28 cellular contexts compared by ENCODE assay signal in the genomic region with DNA sequence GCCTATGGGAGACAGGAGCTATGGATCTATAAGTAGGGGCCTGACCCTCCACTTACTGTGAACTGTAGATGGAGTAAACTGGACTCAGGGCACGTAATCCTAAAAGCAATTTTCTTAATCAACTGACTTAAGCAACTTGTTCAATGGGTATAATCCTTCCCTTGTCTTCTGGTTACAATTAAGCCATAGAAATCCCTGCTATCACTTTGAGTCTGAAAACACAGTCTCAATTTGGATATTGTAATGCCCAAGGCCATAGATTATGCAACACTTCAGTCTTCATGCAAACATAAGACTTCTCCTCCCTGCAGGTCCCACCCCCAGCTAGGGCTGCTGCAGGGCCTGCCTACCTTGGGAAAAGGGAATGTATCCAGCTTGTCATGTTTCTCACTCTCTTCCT. TPM values are rescaled to one million over a fixed set of nuclear protein-coding genes. Genes with fewer than 3 reads are reported as not detected.
DNase-seq lines count a peak whose midpoint lies in the region; TF ChIP-seq lines count a peak whose summit lies in the region.
"Had no signal": no experiment of that assay in that cellular context is flagged by ENCODE, and none has a peak within 500 bp of the region (broad histone marks: within the 10 kb centered on the region; RNA-seq: fewer than 3 reads in every experiment).

No MANE protein-coding gene starts in this region.

- H2BK20ac ChIP-seq in H9 (ENCODE audit: low read depth, low read length, poor library complexity, severe bottlenecking), result no peak overlapping the region

- no peaks in the 10 kb centered on the region for H4K20me1 ChIP-seq in H9 (ENCODE audit: control insufficient read depth, insufficient read depth, insufficient read length)

- H4K5ac ChIP-seq in H9 (ENCODE audit: insufficient read length, low read depth, low read length) (no peak overlapping the region), mesendoderm (ENCODE audit: low read length) (no peak overlapping the region)

- no peak overlapping the region for H3K4me3 Mint-ChIP-seq in H9
- H3K4me3 Mint-ChIP-seq: CD14-positive monocyte; CD8-positive, alpha-beta memory T cell had no signal

- H3K4me1 ChIP-seq in H9 (ENCODE audit: insufficient read depth, low read length), result peaks cover 6% of the 10 kb centered on the region; the same call in 1 of the 2 replicates
- peaks cover 16% of the 10 kb centered on the region for H3K4me1 ChIP-seq in mesendoderm (ENCODE audit: control insufficient read depth, low read depth, low read length)
- H3K4me1 ChIP-seq in left ventricle myocardium inferior, result peaks cover 13% of the 10 kb centered on the region
- H3K4me1 ChIP-seq: BE2C had no signal

- H3K9ac ChIP-seq in H9 (ENCODE audit: extremely low read depth, insufficient read length, low read length), result no peak overlapping the region
- H3K9ac ChIP-seq in mesendoderm (ENCODE audit: low read length), result no peak overlapping the region

- no peak overlapping the region for H3K4ac ChIP-seq in H9 (ENCODE audit: low read depth, low read length)
- peak overlapping the region; percentile 97 for H3K4ac ChIP-seq in mesendoderm (ENCODE audit: low read depth, low read length)

- in situ Hi-C loops in SK-MEL-5 (cut with HindIII; ENCODE audit: low pct_unique_long_range_greater_than_20kb, low sequenced_read_pairs), result no loop called here

- no CpG with 5 or more reads among the region's 1 CpG for WGBS in H9 (ENCODE audit: extremely low coverage, insufficient read length, low lambda C conversion rate)
- no CpG with 5 or more reads among the region's 1 CpG for WGBS in mesendoderm (ENCODE audit: extremely low coverage, insufficient coverage, low lambda C conversion rate)

- H3K4me1 Mint-ChIP-seq in H9, result peaks cover 41 to 51% of the 10 kb centered on the region in 2 experiments
- H3K4me1 Mint-ChIP-seq: CD8-positive, alpha-beta memory T cell had no signal

- H3K79me2 ChIP-seq in H9 (ENCODE audit: insufficient read depth, low read length) (no peaks in the 10 kb centered on the region), mesendoderm (ENCODE audit: control insufficient read depth, insufficient read depth, low read length) (no peaks in the 10 kb centered on the region)

- no peak for TF ChIP-seq CTCF in H9 (conservative IDR thresholded peaks at IDR 0.05)
- TF ChIP-seq CTCF in left ventricle myocardium inferior (IDR thresholded peaks at IDR 0.05; ENCODE audit: borderline replicate concordance), result no peak

- no peaks in the 10 kb centered on the region for H3K79me1 ChIP-seq in H9 (ENCODE audit: insufficient read depth, low read depth, low read length, poor library complexity, severe bottlenecking)
- H3K79me1 ChIP-seq in mesendoderm (ENCODE audit: low read length), result no peaks in the 10 kb centered on the region

- no peak overlapping the region for H2BK12ac ChIP-seq in H9 (ENCODE audit: insufficient read length, low read depth, low read length)

- no peaks in the 10 kb centered on the region; the same call in 1 of the 2 replicates for H3K27me3 Mint-ChIP-seq in H9 (ENCODE audit: low read depth)

- no peak overlapping the region for H2BK5ac ChIP-seq in H9 (ENCODE audit: insufficient read length, low read length)
- peak overlapping the region; percentile 87 for H2BK5ac ChIP-seq in mesendoderm (ENCODE audit: low read length)

- peaks cover 10 to 12% of the 10 kb centered on the region in 2 experiments for H3K9me3 Mint-ChIP-seq in H9

- H3K4me2 ChIP-seq in H9 (ENCODE audit: insufficient read depth, insufficient read length, low read length) (no peak overlapping the region), mesendoderm (ENCODE audit: low read length) (no peak overlapping the region)

- H4K8ac ChIP-seq in H9 (replicated peaks; ENCODE audit: insufficient read length, low read depth, low read length) (no peak overlapping the region), mesendoderm (ENCODE audit: low read depth, low read length) (no peak overlapping the region)

- H3K14ac ChIP-seq in H9 (ENCODE audit: insufficient read depth, low read length), result no peak overlapping the region

- H2BK120ac ChIP-seq in H9 (ENCODE audit: low read depth, low read length, poor library complexity, severe bottlenecking) (no peak overlapping the region), mesendoderm (ENCODE audit: low read depth, low read length) (peak overlapping the region; percentile 93)

- no peaks in the 10 kb centered on the region for H3K23me2 ChIP-seq in H9 (ENCODE audit: insufficient read length, low read depth, low read length, poor library complexity, severe bottlenecking)

- H3K9me3 ChIP-seq in H9 (ENCODE audit: control insufficient read depth, low read depth, low read length), result no peaks in the 10 kb centered on the region
- H3K9me3 ChIP-seq in left ventricle myocardium inferior (replicated peaks), result no peaks in the 10 kb centered on the region
- H3K9me3 ChIP-seq: BE2C had no signal

- no peak overlapping the region for H2AK5ac ChIP-seq in H9 (ENCODE audit: insufficient read length, low read length)
- H2AK5ac ChIP-seq in mesendoderm (ENCODE audit: low read length), result peak overlapping the region; percentile 97

- H3K23ac ChIP-seq in H9 (ENCODE audit: insufficient read length, low read depth, low read length) (no peak overlapping the region), mesendoderm (ENCODE audit: low read length) (no peak overlapping the region)

- no peak overlapping the region for H3K56ac ChIP-seq in H9 (ENCODE audit: insufficient read length, low read depth, low read length)
- peak overlapping the region; percentile 74 for H3K56ac ChIP-seq in mesendoderm (ENCODE audit: low read length)

- H2BK15ac ChIP-seq in H9 (ENCODE audit: low read depth, low read length), result no peak overlapping the region
- no peak overlapping the region for H2BK15ac ChIP-seq in mesendoderm (replicated peaks; ENCODE audit: low read depth)

- H3K36me3 Mint-ChIP-seq in H9 (ENCODE audit: insufficient read depth in 1 of 3, low read depth in 3 of 3), result peaks cover 0 to 13% (median 10%) of the 10 kb centered on the region in 3 experiments; a peak in 5 of 7 replicates
- H3K36me3 Mint-ChIP-seq: CD14-positive monocyte; CD8-positive, alpha-beta memory T cell had no signal

- H3K36me3 ChIP-seq in mesendoderm (ENCODE audit: control insufficient read depth, insufficient read depth, low read length) (no peaks in the 10 kb centered on the region), left ventricle myocardium inferior (no peaks in the 10 kb centered on the region)
- H3K36me3 ChIP-seq: BE2C had no signal

- no peak overlapping the region for H4K91ac ChIP-seq in H9 (ENCODE audit: insufficient read length, low read depth, low read length)

- DNase-seq in H9, result peak; percentile 12
- peak; percentile 95 for DNase-seq in SK-MEL-5 (ENCODE audit: low read depth, low spot score)
- peak; percentile 71 for DNase-seq in epidermal melanocyte (ENCODE audit: insufficient read length, low spot score)
- no peak for DNase-seq in mesendoderm
- DNase-seq in left ventricle myocardium inferior, result no peak
- no peak for DNase-seq in glomerular visceral epithelial cell (ENCODE audit: extremely low spot score)
- no peak for DNase-seq in dedifferentiated amniotic fluid mesenchymal stem cell (ENCODE audit: extremely low spot score)
- no peak for DNase-seq in HK-2 (ENCODE audit: unreplicated experiment)
- DNase-seq: 8988T; ACHN; BE2C; CD8-positive, alpha-beta memory T cell; DMS79 treated with DMSO at 0.1 percent for 48 hours; GF-D8; GOT3; MV-4-11; NCI-H1105 treated with DMSO at 0.1 percent for 48 hours; NCI-H146; NCI-H2029; NCI-H446; NCI-H526; SHP77 had no signal

- no peak overlapping the region for H3K4me3 ChIP-seq in mesendoderm (ENCODE audit: low read length)
- no peak overlapping the region for H3K4me3 ChIP-seq in left ventricle myocardium inferior
- H3K4me3 ChIP-seq: K562 had no signal

- no peak overlapping the region for H3K18ac ChIP-seq in H9 (ENCODE audit: insufficient read length, low read depth, low read length)
- H3K18ac ChIP-seq in mesendoderm (ENCODE audit: low read length), result peak overlapping the region; percentile 99

- intact Hi-C loops in left ventricle myocardium inferior (cut with micrococcal nuclease), result no loop called here

- H3K27ac Mint-ChIP-seq in H9, result no peak overlapping the region

- H2AFZ ChIP-seq in H9 (ENCODE audit: low read length), result no peak overlapping the region

- H3K27me3 ChIP-seq in H9 (ENCODE audit: insufficient read depth, low read length) (no peaks in the 10 kb centered on the region), mesendoderm (ENCODE audit: insufficient read depth, low read length, poor library complexity) (no peaks in the 10 kb centered on the region), left ventricle myocardium inferior (ENCODE audit: low read depth) (no peaks in the 10 kb centered on the region)
- H3K27me3 ChIP-seq: BE2C had no signal

- H3T11ph ChIP-seq in H9 (ENCODE audit: low read length), result no peak overlapping the region

- H3K27ac ChIP-seq in H9 (ENCODE audit: insufficient read length, low read depth, low read length), result no peak overlapping the region
- H3K27ac ChIP-seq in mesendoderm (ENCODE audit: low read depth, low read length), result no peak overlapping the region
- no peak overlapping the region for H3K27ac ChIP-seq in left ventricle myocardium inferior (replicated peaks)
- H3K27ac ChIP-seq: HL-60, RWPE1 had no signal

RNA-seq across cellular contexts. Expression of a gene that starts 6.2 kb away (rescaled TPM):
- total RNA-seq in H9 (2021) (0.22 TPM in 1 of 2 replicates, not detected in the other), left ventricle myocardium inferior (0.36 TPM)
- 0.74 and 0.85 TPM in 2 replicates for total RNA-seq in SK-MEL-5 (2014; rRNA removed; shearing (Covaris generic))
- 0.27 and 0.99 TPM in 2 replicates for polyA plus RNA-seq in SK-MEL-5 (2015; cell fraction: cytosol; rRNA removed)
- not detected in 2 replicates for polyA plus RNA-seq in SK-MEL-5 (2015; cell fraction: nucleus; rRNA removed)
- polyA plus RNA-seq in mesendoderm (2013, experiment 1 of 2), result 1.2 TPM
- 1.0 TPM for polyA plus RNA-seq in mesendoderm (2013, experiment 2 of 2)
- total RNA-seq: CD8-positive, alpha-beta memory T cell; K562; LHCN-M2; MCF 10A had no signal
- polyA plus RNA-seq: CD8-positive, alpha-beta memory T cell; K562 had no signal

Comparison
In these comparisons a context has a peak if more than half of its experiments do, and no peak if none do; other contexts are left out.
1. DNase-seq: peak in H9 (single experiment), SK-MEL-5 (single experiment) and epidermal melanocyte (single experiment); none in mesendoderm (single experiment), left ventricle myocardium inferior (single experiment), glomerular visceral epithelial cell (single experiment), dedifferentiated amniotic fluid mesenchymal stem cell (single experiment) and HK-2 (single experiment).